26 cellular contexts compared by ENCODE assay signal in the genomic region with DNA sequence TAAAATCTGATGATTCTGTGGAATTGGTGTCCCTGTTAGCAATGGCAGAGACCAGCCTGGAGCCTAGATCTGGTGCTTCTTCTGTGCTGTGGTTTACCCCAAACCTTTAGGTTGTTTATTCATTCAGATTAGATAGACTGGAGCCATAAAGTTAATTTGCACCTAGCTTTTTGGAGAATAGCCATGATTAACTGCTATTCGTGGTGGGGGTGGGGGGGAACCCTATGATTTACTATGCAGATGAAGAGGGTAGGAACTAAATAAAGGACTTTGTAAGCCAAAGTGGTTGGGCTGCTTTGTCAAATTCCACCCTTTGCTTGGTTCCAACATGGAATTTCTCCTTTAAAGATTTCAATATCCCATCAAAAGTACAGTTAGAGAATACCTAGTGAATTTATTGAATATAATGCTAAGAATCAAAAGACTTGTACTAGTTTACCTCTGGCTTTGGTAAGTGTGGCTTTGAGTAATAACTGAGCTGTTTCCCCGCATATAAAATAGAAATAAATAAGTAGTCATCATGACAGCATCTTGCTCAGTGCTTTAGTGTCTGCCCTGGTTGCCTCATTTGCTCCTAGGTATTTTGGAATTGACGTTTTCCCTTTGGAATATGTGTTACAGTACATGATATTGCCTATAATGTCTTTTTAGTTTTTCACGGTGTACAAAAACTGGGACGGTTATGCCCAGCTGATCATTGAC. TPM values are rescaled to one million over a fixed set of nuclear protein-coding genes. Genes with fewer than 3 reads are reported as not detected.
DNase-seq lines count a peak whose midpoint lies in the region; ATAC-seq and TF ChIP-seq lines count a peak whose summit lies in the region.
"Had no signal": no experiment of that assay in that cellular context is flagged by ENCODE, and none has a peak within 500 bp of the region (broad histone marks: within the 10 kb centered on the region; RNA-seq: fewer than 3 reads in every experiment).

No MANE protein-coding gene starts in this region.

- H3K4me3 Mint-ChIP-seq in activated naive CD8-positive, alpha-beta T cell = no peak overlapping the region
- H3K4me3 Mint-ChIP-seq in stimulated activated effector memory CD8-positive, alpha-beta T cell treated with anti-CD3 and anti-CD28 coated beads, Interleukin-12 subunit alpha, Interleukin-12 subunit beta, amount 100 ng/mL, for 72 hours = no peak overlapping the region
- H3K4me3 Mint-ChIP-seq: activated CD4-positive, alpha-beta memory T cell treated with anti-CD3 and anti-CD28 coated beads, Interleukin-2, amount 10 ng/mL, durations not matched to agents 7 days and 5 days had no signal

- no peaks in the 10 kb centered on the region for H3K36me3 Mint-ChIP-seq in activated naive CD8-positive, alpha-beta T cell
- peaks cover 56% of the 10 kb centered on the region for H3K36me3 Mint-ChIP-seq in stimulated activated effector memory CD8-positive, alpha-beta T cell treated with anti-CD3 and anti-CD28 coated beads, Interleukin-12 subunit alpha, Interleukin-12 subunit beta, amount 100 ng/mL, for 72 hours

- H3K4me1 ChIP-seq in left ventricle myocardium inferior (peaks cover 33% of the 10 kb centered on the region), HEK293 (ENCODE audit: control insufficient read depth, insufficient read depth, low read length) (no peaks in the 10 kb centered on the region)
- H3K4me1 ChIP-seq: Caco-2, colonic mucosa, parathyroid adenoma had no signal

- POLR2A ChIA-PET in HEK293 (lab: Yijun Ruan, JAX) = interaction anchor here (0.6 to 0.7 kb wide), 2 partner anchors 28 to 190 kb away, joined by 3 read pairs; a partner anchor contains a TSS

- H3K4me1 Mint-ChIP-seq in activated naive CD8-positive, alpha-beta T cell (ENCODE audit: low read depth) = peaks cover 21% of the 10 kb centered on the region
- peaks cover 9% of the 10 kb centered on the region for H3K4me1 Mint-ChIP-seq in stimulated activated effector memory CD8-positive, alpha-beta T cell treated with anti-CD3 and anti-CD28 coated beads, Interleukin-12 subunit alpha, Interleukin-12 subunit beta, amount 100 ng/mL, for 72 hours

- intact Hi-C loops in left ventricle myocardium inferior (cut with micrococcal nuclease) (no loop called here), left ventricle myocardium superior (cut with micrococcal nuclease) (no loop called here)

- CTCF ChIA-PET in HEK293 (lab: Yijun Ruan, JAX) = interaction anchor here (0.6 to 0.7 kb wide), 2 partner anchors 175 to 1203 kb away, joined by 3 to 4 read pairs; no protein-coding TSS in a partner anchor

- no peaks in the 10 kb centered on the region for H3K27me3 ChIP-seq in left ventricle myocardium inferior (ENCODE audit: low read depth)
- H3K27me3 ChIP-seq: BLaER1 treated with 17β-estradiol and CSF1 and Interleukin-3, amounts not matched to agents 10 nM and 100 nM; colonic mucosa; right atrium auricular region; upper lobe of left lung had no signal

- H3K9me3 ChIP-seq in left ventricle myocardium inferior (replicated peaks) (no peaks in the 10 kb centered on the region), HEK293 (ENCODE audit: control insufficient read depth, insufficient read depth, low read depth, low read length) (no peaks in the 10 kb centered on the region)
- H3K9me3 ChIP-seq: BLaER1 treated with 17β-estradiol and CSF1 and Interleukin-3, amounts not matched to agents 10 nM and 100 nM; Caco-2; colonic mucosa; lower lobe of right lung; right atrium auricular region; upper lobe of left lung had no signal

- no peak for ATAC-seq in left ventricle myocardium superior
- peak; percentile 28 for ATAC-seq in stimulated activated effector memory CD8-positive, alpha-beta T cell treated with anti-CD3 and anti-CD28 coated beads, Interleukin-12 subunit alpha, Interleukin-12 subunit beta, amount 100 ng/mL, for 72 hours
- ATAC-seq: lower lobe of right lung, Panc1 had no signal

- H3K27me3 Mint-ChIP-seq in activated naive CD8-positive, alpha-beta T cell = no peaks in the 10 kb centered on the region
- H3K27me3 Mint-ChIP-seq: activated CD4-positive, alpha-beta memory T cell treated with anti-CD3 and anti-CD28 coated beads, Interleukin-2, amount 10 ng/mL, durations not matched to agents 7 days and 5 days had no signal

- DNase-seq in left ventricle myocardium inferior (no peak), left ventricle myocardium superior (no peak), GM03348 (ENCODE audit: low spot score) (no peak), amygdala (lab: John Stamatoyannopoulos, UW) (no peak)
- DNase-seq in stimulated activated effector memory CD8-positive, alpha-beta T cell treated with anti-CD3 and anti-CD28 coated beads, Interleukin-12 subunit alpha, Interleukin-12 subunit beta, amount 100 ng/mL, for 72 hours (ENCODE audit: low spot score in 2 of 2) = no peak
- DNase-seq: activated CD4-positive, alpha-beta memory T cell treated with anti-CD3 and anti-CD28 coated beads, Interleukin-2, amount 10 ng/mL, durations not matched to agents 7 days and 5 days; activated gamma-delta T cell treated with Interleukin-2 at 50 U/mL for 16 hours; Caco-2; colonic mucosa; DMS79; effector CD8-positive, alpha-beta T cell; erythroblast; GF-D8; lower lobe of right lung; NCI-H1694; NCI-H510A; SIG-M5; stimulated activated CD4-positive, alpha-beta T cell treated with anti-CD3 and anti-CD28 coated beads, Interleukin-2, amount 100 ng/mL, for 24 hours; substantia nigra; upper lobe of left lung had no signal

- H3K36me3 ChIP-seq in left ventricle myocardium inferior (peaks cover 35% of the 10 kb centered on the region), HEK293 (ENCODE audit: control insufficient read depth in 2 of 2, insufficient read depth in 1 of 2, low read length in 2 of 2) (peaks cover 15 to 47% of the 10 kb centered on the region in 2 experiments)

- peak overlapping the region; percentile 82 for H3K27ac Mint-ChIP-seq in activated naive CD8-positive, alpha-beta T cell
- H3K27ac Mint-ChIP-seq in stimulated activated effector memory CD8-positive, alpha-beta T cell treated with anti-CD3 and anti-CD28 coated beads, Interleukin-12 subunit alpha, Interleukin-12 subunit beta, amount 100 ng/mL, for 72 hours = no peak overlapping the region
- H3K27ac Mint-ChIP-seq: activated CD4-positive, alpha-beta memory T cell treated with anti-CD3 and anti-CD28 coated beads, Interleukin-2, amount 10 ng/mL, durations not matched to agents 7 days and 5 days had no signal

- no peak for TF ChIP-seq CTCF in left ventricle myocardium inferior (IDR thresholded peaks at IDR 0.05; ENCODE audit: borderline replicate concordance)
- TF ChIP-seq CTCF in HEK293 (tag by site-specific recombination; IDR thresholded peaks at IDR 0.05) = no peak

- H3K4me3 ChIP-seq in left ventricle myocardium inferior = no peak overlapping the region
- no peak overlapping the region for H3K4me3 ChIP-seq in HEK293 (ENCODE audit: low read depth, low read length)
- H3K4me3 ChIP-seq: BLaER1 treated with 17β-estradiol and CSF1 and Interleukin-3, amounts not matched to agents 10 nM and 100 nM; colonic mucosa; lower lobe of right lung; right atrium auricular region; upper lobe of left lung had no signal

- H3K9me3 Mint-ChIP-seq in activated naive CD8-positive, alpha-beta T cell (ENCODE audit: low read depth) = no peaks in the 10 kb centered on the region
- H3K9me3 Mint-ChIP-seq in stimulated activated effector memory CD8-positive, alpha-beta T cell treated with anti-CD3 and anti-CD28 coated beads, Interleukin-12 subunit alpha, Interleukin-12 subunit beta, amount 100 ng/mL, for 72 hours = no peaks in the 10 kb centered on the region
- H3K9me3 Mint-ChIP-seq: activated CD4-positive, alpha-beta memory T cell treated with anti-CD3 and anti-CD28 coated beads, Interleukin-2, amount 10 ng/mL, durations not matched to agents 7 days and 5 days had no signal

- H3K27ac ChIP-seq in left ventricle myocardium inferior (replicated peaks) = peak overlapping the region; percentile 57
- H3K27ac ChIP-seq in HEK293 (ENCODE audit: extremely low read depth, low read depth, low read length) = no peak overlapping the region
- H3K27ac ChIP-seq: colonic mucosa, lower lobe of right lung, parathyroid adenoma, upper lobe of left lung had no signal

TF ChIP-seq in HEK293, 187 proteins besides CTCF, POLR2A, EP300 and RAD21:
- TF ChIP-seq, protein P1, sequence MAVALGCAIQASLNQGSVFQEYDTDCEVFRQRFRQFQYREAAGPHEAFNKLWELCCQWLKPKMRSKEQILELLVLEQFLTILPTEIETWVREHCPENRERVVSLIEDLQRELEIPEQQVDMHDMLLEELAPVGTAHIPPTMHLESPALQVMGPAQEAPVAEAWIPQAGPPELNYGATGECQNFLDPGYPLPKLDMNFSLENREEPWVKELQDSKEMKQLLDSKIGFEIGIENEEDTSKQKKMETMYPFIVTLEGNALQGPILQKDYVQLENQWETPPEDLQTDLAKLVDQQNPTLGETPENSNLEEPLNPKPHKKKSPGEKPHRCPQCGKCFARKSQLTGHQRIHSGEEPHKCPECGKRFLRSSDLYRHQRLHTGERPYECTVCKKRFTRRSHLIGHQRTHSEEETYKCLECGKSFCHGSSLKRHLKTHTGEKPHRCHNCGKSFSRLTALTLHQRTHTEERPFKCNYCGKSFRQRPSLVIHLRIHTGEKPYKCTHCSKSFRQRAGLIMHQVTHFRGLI (tag by site-specific recombination; IDR thresholded peaks at IDR 0.05) = peak; percentile 76; the same call in 1 of the 2 replicates
- no peak for TF ChIP-seq ZNF138 (tag by site-specific recombination; IDR thresholded peaks at IDR 0.05; ENCODE audit: borderline replicate concordance)
- TF ChIP-seq, protein P2, sequence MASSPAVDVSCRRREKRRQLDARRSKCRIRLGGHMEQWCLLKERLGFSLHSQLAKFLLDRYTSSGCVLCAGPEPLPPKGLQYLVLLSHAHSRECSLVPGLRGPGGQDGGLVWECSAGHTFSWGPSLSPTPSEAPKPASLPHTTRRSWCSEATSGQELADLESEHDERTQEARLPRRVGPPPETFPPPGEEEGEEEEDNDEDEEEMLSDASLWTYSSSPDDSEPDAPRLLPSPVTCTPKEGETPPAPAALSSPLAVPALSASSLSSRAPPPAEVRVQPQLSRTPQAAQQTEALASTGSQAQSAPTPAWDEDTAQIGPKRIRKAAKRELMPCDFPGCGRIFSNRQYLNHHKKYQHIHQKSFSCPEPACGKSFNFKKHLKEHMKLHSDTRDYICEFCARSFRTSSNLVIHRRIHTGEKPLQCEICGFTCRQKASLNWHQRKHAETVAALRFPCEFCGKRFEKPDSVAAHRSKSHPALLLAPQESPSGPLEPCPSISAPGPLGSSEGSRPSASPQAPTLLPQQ (tag by site-specific recombination; IDR thresholded peaks at IDR 0.05) = no peak
- no peak for TF ChIP-seq ZNF133 (tag by site-specific recombination; IDR thresholded peaks at IDR 0.05)
- peak; percentile 93 for TF ChIP-seq SP7 (tag by site-specific recombination; IDR thresholded peaks at IDR 0.05)
- TF ChIP-seq ZNF654 (tag by site-specific recombination; IDR thresholded peaks at IDR 0.05; ENCODE audit: low read depth) = no peak
- TF ChIP-seq HOXC10 (CRISPR knock-in tag; IDR thresholded peaks at IDR 0.05) = no peak
- TF ChIP-seq WT1 (tag by site-specific recombination; IDR thresholded peaks at IDR 0.05) = no peak

RNA-seq across cellular contexts. Expression of a gene that starts 8.8 kb away (rescaled TPM):
- total RNA-seq in left ventricle myocardium inferior (281 TPM), left ventricle myocardium superior (263 TPM)

RNA-seq across cellular contexts. Expression of a gene that starts 27.6 kb away (rescaled TPM):
- total RNA-seq in left ventricle myocardium inferior (0.60 TPM), left ventricle myocardium superior (0.12 TPM)

RNA-seq across cellular contexts. Expression of a gene that starts 27.8 kb away (rescaled TPM):
- total RNA-seq in left ventricle myocardium inferior = 24.6 TPM
- 23.7 TPM for total RNA-seq in left ventricle myocardium superior
